In the genomic region with DNA sequence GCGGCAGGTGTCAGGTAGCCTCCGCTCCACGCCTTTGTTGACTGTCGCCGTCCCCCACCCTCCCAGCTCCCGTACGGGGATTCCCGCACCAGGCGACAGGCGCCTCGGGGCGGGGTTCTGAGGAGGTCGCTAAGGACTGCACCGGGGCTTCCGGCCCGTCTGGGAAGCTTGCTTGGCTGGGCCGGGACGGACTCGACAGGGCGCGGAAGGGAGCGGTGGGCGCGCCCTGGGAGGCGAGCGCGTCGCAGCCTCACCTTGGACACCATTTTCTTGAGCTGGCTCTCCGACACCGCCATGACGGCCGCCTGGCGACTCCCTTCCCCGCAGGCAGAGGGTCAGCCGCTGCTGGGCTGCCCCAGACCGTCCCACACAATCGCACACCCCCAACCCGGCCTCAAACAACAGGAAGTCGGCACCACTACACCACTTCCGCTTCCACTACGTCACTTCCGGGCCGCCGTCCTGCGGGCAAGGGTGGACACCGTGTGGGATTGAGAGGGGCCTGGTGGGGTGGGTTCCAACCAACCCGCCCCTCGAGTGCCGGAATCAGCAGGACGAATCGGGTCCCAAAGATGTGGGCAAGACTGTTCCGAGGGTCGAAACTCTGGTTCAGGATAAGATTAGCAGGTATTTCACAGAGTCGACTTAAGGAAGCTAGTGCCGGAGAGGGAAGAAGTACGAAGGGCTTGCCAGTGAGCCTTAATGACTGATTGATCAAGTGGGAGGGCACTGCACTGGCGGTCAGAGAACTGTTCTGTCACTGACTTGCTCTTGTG, we compare ENCODE assay signal across 1 cellular context.
TF ChIP-seq lines count a peak whose summit lies in the region.

Gene TSG101 (minus strand): TSS at position 422 of the 776 bp plus-strand sequence. CDS start 126 bp downstream, at position 296.

TF ChIP-seq in HepG2, 621 proteins besides CTCF, POLR2A, EP300 and RAD21 (continued from another document and continues in another):
- TF ChIP-seq, protein P1, sequence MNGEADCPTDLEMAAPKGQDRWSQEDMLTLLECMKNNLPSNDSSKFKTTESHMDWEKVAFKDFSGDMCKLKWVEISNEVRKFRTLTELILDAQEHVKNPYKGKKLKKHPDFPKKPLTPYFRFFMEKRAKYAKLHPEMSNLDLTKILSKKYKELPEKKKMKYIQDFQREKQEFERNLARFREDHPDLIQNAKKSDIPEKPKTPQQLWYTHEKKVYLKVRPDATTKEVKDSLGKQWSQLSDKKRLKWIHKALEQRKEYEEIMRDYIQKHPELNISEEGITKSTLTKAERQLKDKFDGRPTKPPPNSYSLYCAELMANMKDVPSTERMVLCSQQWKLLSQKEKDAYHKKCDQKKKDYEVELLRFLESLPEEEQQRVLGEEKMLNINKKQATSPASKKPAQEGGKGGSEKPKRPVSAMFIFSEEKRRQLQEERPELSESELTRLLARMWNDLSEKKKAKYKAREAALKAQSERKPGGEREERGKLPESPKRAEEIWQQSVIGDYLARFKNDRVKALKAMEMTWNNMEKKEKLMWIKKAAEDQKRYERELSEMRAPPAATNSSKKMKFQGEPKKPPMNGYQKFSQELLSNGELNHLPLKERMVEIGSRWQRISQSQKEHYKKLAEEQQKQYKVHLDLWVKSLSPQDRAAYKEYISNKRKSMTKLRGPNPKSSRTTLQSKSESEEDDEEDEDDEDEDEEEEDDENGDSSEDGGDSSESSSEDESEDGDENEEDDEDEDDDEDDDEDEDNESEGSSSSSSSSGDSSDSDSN (CRISPR knock-in tag; IDR thresholded peaks at IDR 0.05), result peak; percentile 97
- TF ChIP-seq GFI1 (CRISPR knock-in tag; IDR thresholded peaks at IDR 0.05; ENCODE audit: borderline replicate concordance), result no peak; the same call in 1 of the 2 replicates
- peak; percentile 19 for TF ChIP-seq TBL1XR1 (IDR thresholded peaks at IDR 0.05; ENCODE audit: borderline replicate concordance, low read length, partially characterized antibody)
- TF ChIP-seq ZNF766 (CRISPR knock-in tag; IDR thresholded peaks at IDR 0.05; ENCODE audit: borderline replicate concordance), result peak; percentile 52; the same call in 1 of the 2 replicates
- TF ChIP-seq JDP2 (CRISPR knock-in tag; IDR thresholded peaks at IDR 0.05; ENCODE audit: borderline replicate concordance), result no peak
- TF ChIP-seq, protein P2, sequence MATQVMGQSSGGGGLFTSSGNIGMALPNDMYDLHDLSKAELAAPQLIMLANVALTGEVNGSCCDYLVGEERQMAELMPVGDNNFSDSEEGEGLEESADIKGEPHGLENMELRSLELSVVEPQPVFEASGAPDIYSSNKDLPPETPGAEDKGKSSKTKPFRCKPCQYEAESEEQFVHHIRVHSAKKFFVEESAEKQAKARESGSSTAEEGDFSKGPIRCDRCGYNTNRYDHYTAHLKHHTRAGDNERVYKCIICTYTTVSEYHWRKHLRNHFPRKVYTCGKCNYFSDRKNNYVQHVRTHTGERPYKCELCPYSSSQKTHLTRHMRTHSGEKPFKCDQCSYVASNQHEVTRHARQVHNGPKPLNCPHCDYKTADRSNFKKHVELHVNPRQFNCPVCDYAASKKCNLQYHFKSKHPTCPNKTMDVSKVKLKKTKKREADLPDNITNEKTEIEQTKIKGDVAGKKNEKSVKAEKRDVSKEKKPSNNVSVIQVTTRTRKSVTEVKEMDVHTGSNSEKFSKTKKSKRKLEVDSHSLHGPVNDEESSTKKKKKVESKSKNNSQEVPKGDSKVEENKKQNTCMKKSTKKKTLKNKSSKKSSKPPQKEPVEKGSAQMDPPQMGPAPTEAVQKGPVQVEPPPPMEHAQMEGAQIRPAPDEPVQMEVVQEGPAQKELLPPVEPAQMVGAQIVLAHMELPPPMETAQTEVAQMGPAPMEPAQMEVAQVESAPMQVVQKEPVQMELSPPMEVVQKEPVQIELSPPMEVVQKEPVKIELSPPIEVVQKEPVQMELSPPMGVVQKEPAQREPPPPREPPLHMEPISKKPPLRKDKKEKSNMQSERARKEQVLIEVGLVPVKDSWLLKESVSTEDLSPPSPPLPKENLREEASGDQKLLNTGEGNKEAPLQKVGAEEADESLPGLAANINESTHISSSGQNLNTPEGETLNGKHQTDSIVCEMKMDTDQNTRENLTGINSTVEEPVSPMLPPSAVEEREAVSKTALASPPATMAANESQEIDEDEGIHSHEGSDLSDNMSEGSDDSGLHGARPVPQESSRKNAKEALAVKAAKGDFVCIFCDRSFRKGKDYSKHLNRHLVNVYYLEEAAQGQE (IDR thresholded peaks at IDR 0.05; ENCODE audit: borderline replicate concordance in 1 of 2, low read depth in 1 of 2, low read length in 2 of 2), result no peak; a peak in 1 of 4 replicates
- no peak for TF ChIP-seq CENPBD1 (CRISPR knock-in tag; IDR thresholded peaks at IDR 0.05; ENCODE audit: borderline replicate concordance, low read depth)
- peak; percentile 91 for TF ChIP-seq SPEN (CRISPR knock-in tag; IDR thresholded peaks at IDR 0.05; ENCODE audit: low read depth)
- no peak for TF ChIP-seq NR2F1 (CRISPR knock-in tag; IDR thresholded peaks at IDR 0.05)
- peak; percentile 100 for TF ChIP-seq GABPB1 (CRISPR knock-in tag; IDR thresholded peaks at IDR 0.05)
- TF ChIP-seq SMAD3 (CRISPR knock-in tag; IDR thresholded peaks at IDR 0.05), result peak; percentile 88
- TF ChIP-seq REPIN1 (CRISPR knock-in tag; IDR thresholded peaks at IDR 0.05; ENCODE audit: borderline replicate concordance, low read depth), result peak; percentile 46; the same call in 1 of the 2 replicates
- TF ChIP-seq ZNF747 (CRISPR knock-in tag; IDR thresholded peaks at IDR 0.05; ENCODE audit: borderline replicate concordance), result peak; percentile 84; the same call in 1 of the 2 replicates
- TF ChIP-seq ZNF549 (CRISPR knock-in tag; IDR thresholded peaks at IDR 0.05), result no peak
- TF ChIP-seq ZNF574 (CRISPR knock-in tag; IDR thresholded peaks at IDR 0.05), result peak; percentile 92
- no peak for TF ChIP-seq SUZ12 (IDR thresholded peaks at IDR 0.05; ENCODE audit: low read depth, low read length)
- peak; percentile 99 for TF ChIP-seq ZXDC (CRISPR knock-in tag; IDR thresholded peaks at IDR 0.05)
- TF ChIP-seq ZNF580 (CRISPR knock-in tag; IDR thresholded peaks at IDR 0.05; ENCODE audit: borderline replicate concordance, low read depth), result peak; percentile 77; the same call in 1 of the 2 replicates
- peak; percentile 81 for TF ChIP-seq ZNF547 (CRISPR knock-in tag; IDR thresholded peaks at IDR 0.05)
- TF ChIP-seq ATF6 (CRISPR knock-in tag; conservative IDR thresholded peaks at IDR 0.05), result no peak
- TF ChIP-seq CBX5 (CRISPR knock-in tag; IDR thresholded peaks at IDR 0.05; ENCODE audit: borderline replicate concordance), result peak; percentile 66; the same call in 1 of the 2 replicates
- 0 out of 2 replicates have a peak, but pooled peaks have one; percentile 21 for TF ChIP-seq PPARG (CRISPR knock-in tag; conservative IDR thresholded peaks at IDR 0.05)
- no peak for TF ChIP-seq ZNF468 (CRISPR knock-in tag; IDR thresholded peaks at IDR 0.05)
- TF ChIP-seq TAF15 (IDR thresholded peaks at IDR 0.05; ENCODE audit: low read depth, low read length, poor library complexity, severe bottlenecking), result no peak
- TF ChIP-seq ELF4 (CRISPR knock-in tag; IDR thresholded peaks at IDR 0.05; ENCODE audit: borderline replicate concordance), result no peak; the same call in 1 of the 2 replicates
- TF ChIP-seq ZNF317 (CRISPR knock-in tag; IDR thresholded peaks at IDR 0.05), result peak; percentile 69
- TF ChIP-seq SNAPC2 (CRISPR knock-in tag; IDR thresholded peaks at IDR 0.05), result no peak
- peak; percentile 86; the same call in 1 of the 2 replicates for TF ChIP-seq ZBTB42 (CRISPR knock-in tag; IDR thresholded peaks at IDR 0.05)
- peak; percentile 73; the same call in 1 of the 2 replicates for TF ChIP-seq HES4 (CRISPR knock-in tag; IDR thresholded peaks at IDR 0.05; ENCODE audit: borderline replicate concordance)
- peak; percentile 71; the same call in 1 of the 2 replicates for TF ChIP-seq TSC22D2 (CRISPR knock-in tag; IDR thresholded peaks at IDR 0.05; ENCODE audit: borderline replicate concordance)
- TF ChIP-seq SMAD1 (CRISPR knock-in tag; IDR thresholded peaks at IDR 0.05; ENCODE audit: borderline replicate concordance, low read depth), result peak; percentile 67; the same call in 1 of the 2 replicates
- TF ChIP-seq ATF1 (CRISPR knock-in tag; IDR thresholded peaks at IDR 0.05), result peak; percentile 97
- no peak; the same call in 1 of the 2 replicates for TF ChIP-seq FOXP1 (IDR thresholded peaks at IDR 0.05)
- peak; percentile 52 for TF ChIP-seq FOXP1 (CRISPR knock-in tag; IDR thresholded peaks at IDR 0.05)
- TF ChIP-seq ATAD3A (CRISPR knock-in tag; IDR thresholded peaks at IDR 0.05), result no peak
- TF ChIP-seq SNAI1 (CRISPR knock-in tag; IDR thresholded peaks at IDR 0.05; ENCODE audit: borderline replicate concordance), result peak; percentile 83
- TF ChIP-seq POLR2AphosphoS2 (IDR thresholded peaks at IDR 0.05; ENCODE audit: low read depth, low read length), result peak; percentile 53; the same call in 1 of the 2 replicates
- TF ChIP-seq, protein P3, sequence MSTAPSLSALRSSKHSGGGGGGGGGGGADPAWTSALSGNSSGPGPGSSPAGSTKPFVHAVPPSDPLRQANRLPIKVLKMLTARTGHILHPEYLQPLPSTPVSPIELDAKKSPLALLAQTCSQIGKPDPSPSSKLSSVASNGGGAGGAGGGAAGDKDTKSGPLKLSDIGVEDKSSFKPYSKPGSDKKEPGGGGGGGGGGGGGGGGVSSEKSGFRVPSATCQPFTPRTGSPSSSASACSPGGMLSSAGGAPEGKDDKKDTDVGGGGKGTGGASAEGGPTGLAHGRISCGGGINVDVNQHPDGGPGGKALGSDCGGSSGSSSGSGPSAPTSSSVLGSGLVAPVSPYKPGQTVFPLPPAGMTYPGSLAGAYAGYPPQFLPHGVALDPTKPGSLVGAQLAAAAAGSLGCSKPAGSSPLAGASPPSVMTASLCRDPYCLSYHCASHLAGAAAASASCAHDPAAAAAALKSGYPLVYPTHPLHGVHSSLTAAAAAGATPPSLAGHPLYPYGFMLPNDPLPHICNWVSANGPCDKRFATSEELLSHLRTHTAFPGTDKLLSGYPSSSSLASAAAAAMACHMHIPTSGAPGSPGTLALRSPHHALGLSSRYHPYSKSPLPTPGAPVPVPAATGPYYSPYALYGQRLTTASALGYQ (CRISPR knock-in tag; IDR thresholded peaks at IDR 0.05), result peak; percentile 80
- TF ChIP-seq ZNF816 (CRISPR knock-in tag; IDR thresholded peaks at IDR 0.05; ENCODE audit: borderline replicate concordance), result no peak
- TF ChIP-seq ZNF878 (CRISPR knock-in tag; IDR thresholded peaks at IDR 0.05), result peak; percentile 87
